Comparison of ENCODE assay signal across 30 cellular contexts in genomic region chr12:70638639-70639349, GRCh38. TPM values are rescaled to one million over a fixed set of nuclear protein-coding genes. Genes with fewer than 3 reads are reported as not detected.
DNase-seq lines count a peak whose midpoint lies in the region; TF ChIP-seq lines count a peak whose summit lies in the region.
"Had no signal": no experiment of that assay in that cellular context is flagged by ENCODE, and none has a peak within 500 bp of the region (broad histone marks: within the 10 kb centered on the region; RNA-seq: fewer than 3 reads in every experiment).

No MANE protein-coding gene starts in this region.

- dilution Hi-C loops in mammary epithelial cell (cut with HindIII; ENCODE audit: low sequenced_read_pairs): no loop called here

- intact Hi-C loops in mammary epithelial cell (cut with micrococcal nuclease): no loop called here
- intact Hi-C loops in Calu3 (cut with micrococcal nuclease; ENCODE audit: unreplicated experiment): no loop called here

- H3K27me3 Mint-ChIP-seq in Calu3 (ENCODE audit: unreplicated experiment): no peaks in the 10 kb centered on the region

- H3K27me3 ChIP-seq in mammary epithelial cell (ENCODE audit: insufficient read depth, low read length): no peaks in the 10 kb centered on the region
- H3K27me3 ChIP-seq in neural cell (ENCODE audit: insufficient read depth, low read depth, low read length): no peaks in the 10 kb centered on the region
- H3K27me3 ChIP-seq: transverse colon had no signal

- H2AFZ ChIP-seq in mammary epithelial cell (ENCODE audit: low read depth, low read length) (no peak overlapping the region), neural cell (ENCODE audit: low read depth, low read length) (no peak overlapping the region)
- H2AFZ ChIP-seq: GM23248 had no signal

- in situ Hi-C loops in mammary epithelial cell (cut with MboI; ENCODE audit: low sequenced_read_pairs in 2 of 2): no loop called here

- H3K4me3 ChIP-seq in mammary epithelial cell (replicated peaks in 1 of 3; ENCODE audit: insufficient read depth in 1 of 3, low read depth in 2 of 3, low read length in 3 of 3) (no peak overlapping the region), neural cell (ENCODE audit: low read length) (no peak overlapping the region)
- H3K4me3 ChIP-seq: GM23248, Peyer's patch, transverse colon had no signal

- peak; percentile 98 for TF ChIP-seq EP300 in neural cell (conservative IDR thresholded peaks at IDR 0.05; ENCODE audit: poor library complexity, severe bottlenecking)

- H3K4me2 ChIP-seq in mammary epithelial cell (ENCODE audit: insufficient read depth, low read depth, low read length) (no peak overlapping the region), neural cell (ENCODE audit: low read length) (no peak overlapping the region)

- H3K9me3 Mint-ChIP-seq in Calu3 (ENCODE audit: low read depth, unreplicated experiment): no peaks in the 10 kb centered on the region
- H3K9me3 Mint-ChIP-seq: activated CD8-positive, alpha-beta T cell treated with anti-CD3 and anti-CD28 coated beads for 36 hours; activated naive CD4-positive, alpha-beta T cell treated with anti-CD3 and anti-CD28 coated beads, Interleukin-2, amount 50 U/mL, for 72 hours; activated T-helper 2 cell treated with anti-CD3 and anti-CD28 coated beads, Interferon-gamma antibody, Interleukin-2, Interleukin-4, amounts not matched to agents 10 μg/mL and 5 μg/mL and 100 μg/mL, durations not matched to agents 14 hours and 24 hours and 36 hours; HFFc6; immature natural killer cell; naive thymus-derived CD8-positive, alpha-beta T cell; stimulated activated naive CD8-positive, alpha-beta T cell treated with anti-CD3 and anti-CD28 coated beads, Interleukin-15, amount 100 ng/mL, for 72 hours; T-helper 1 cell treated with Interleukin-12 subunit alpha and Interleukin-12 subunit beta and Interleukin-4 antibody, amounts not matched to agents 30 μg/mL and 1 μg/mL, for 36 hours had no signal

- no peak for TF ChIP-seq RAD21 in neural cell (conservative IDR thresholded peaks at IDR 0.05)

- peaks cover 26% of the 10 kb centered on the region for H3K4me1 Mint-ChIP-seq in Calu3 (ENCODE audit: low read depth, unreplicated experiment)
- H3K4me1 Mint-ChIP-seq: naive thymus-derived CD8-positive, alpha-beta T cell; stimulated activated naive CD8-positive, alpha-beta T cell treated with anti-CD3 and anti-CD28 coated beads, Interleukin-15, amount 100 ng/mL, for 72 hours had no signal

- H3K79me2 ChIP-seq in mammary epithelial cell (ENCODE audit: insufficient read depth, low read length) (no peaks in the 10 kb centered on the region), neural cell (replicated peaks; ENCODE audit: insufficient read depth, low read length) (no peaks in the 10 kb centered on the region)

- no TSS peak for BruUV-seq in mammary epithelial cell (replicated peaks; lab: Mats Ljungman, UMichigan)
- BruUV-seq in Calu3 (replicated peaks; lab: Mats Ljungman, UMichigan): no TSS peak

- no peak overlapping the region for H3K27ac Mint-ChIP-seq in Calu3 (ENCODE audit: unreplicated experiment)
- H3K27ac Mint-ChIP-seq: activated CD8-positive, alpha-beta T cell treated with anti-CD3 and anti-CD28 coated beads for 36 hours; activated naive CD4-positive, alpha-beta T cell treated with anti-CD3 and anti-CD28 coated beads, Interleukin-2, amount 50 U/mL, for 72 hours; activated T-helper 2 cell treated with anti-CD3 and anti-CD28 coated beads, Interferon-gamma antibody, Interleukin-2, Interleukin-4, amounts not matched to agents 10 μg/mL and 5 μg/mL and 100 μg/mL, durations not matched to agents 14 hours and 24 hours and 36 hours; HFFc6; immature natural killer cell; naive thymus-derived CD8-positive, alpha-beta T cell; stimulated activated naive CD8-positive, alpha-beta T cell treated with anti-CD3 and anti-CD28 coated beads, Interleukin-15, amount 100 ng/mL, for 72 hours; T-helper 1 cell treated with Interleukin-12 subunit alpha and Interleukin-12 subunit beta and Interleukin-4 antibody, amounts not matched to agents 30 μg/mL and 1 μg/mL, for 36 hours had no signal

- no peaks in the 10 kb centered on the region for H3K9me2 ChIP-seq in neural cell (ENCODE audit: insufficient read depth, low read length)

- TF ChIP-seq CTCF in mammary epithelial cell (conservative IDR thresholded peaks at IDR 0.05 in 1 of 2, IDR thresholded peaks at IDR 0.05 in 1 of 2; ENCODE audit: extremely low read depth in 1 of 2, insufficient read depth in 1 of 2, low read depth in 1 of 2, low read length in 2 of 2) (no peak), neural cell (IDR thresholded peaks at IDR 0.05; ENCODE audit: poor library complexity, severe bottlenecking) (no peak), Calu3 (IDR thresholded peaks at IDR 0.05; ENCODE audit: unreplicated experiment) (no peak)

- WGBS in mammary epithelial cell (ENCODE audit: low coverage, missing lambda C conversion rate): 80% methylated on average over 1 of the region's 1 CpG

- H3K4me1 ChIP-seq in mammary epithelial cell (ENCODE audit: insufficient read depth, low read length): peaks cover 4% of the 10 kb centered on the region
- H3K4me1 ChIP-seq: Peyer's patch, transverse colon had no signal

- H4K20me1 ChIP-seq in mammary epithelial cell (ENCODE audit: insufficient read depth, low read length) (no peaks in the 10 kb centered on the region), neural cell (ENCODE audit: insufficient read depth) (no peaks in the 10 kb centered on the region)

- no peaks in the 10 kb centered on the region for H3F3A ChIP-seq in neural cell (ENCODE audit: insufficient read depth, low read length, poor library complexity, severe bottlenecking)

- H3K27ac ChIP-seq in mammary epithelial cell (ENCODE audit: insufficient read depth, low read depth, low read length) (no peak overlapping the region), neural cell (ENCODE audit: low read length) (no peak overlapping the region)
- H3K27ac ChIP-seq: GM23248, HL-60, Peyer's patch, transverse colon had no signal

- H3K4me3 Mint-ChIP-seq in Calu3 (ENCODE audit: low read depth, unreplicated experiment): no peak overlapping the region
- H3K4me3 Mint-ChIP-seq: activated CD8-positive, alpha-beta T cell treated with anti-CD3 and anti-CD28 coated beads for 36 hours; HFFc6; immature natural killer cell; naive thymus-derived CD8-positive, alpha-beta T cell; stimulated activated naive CD8-positive, alpha-beta T cell treated with anti-CD3 and anti-CD28 coated beads, Interleukin-15, amount 100 ng/mL, for 72 hours; T-helper 1 cell treated with Interleukin-12 subunit alpha and Interleukin-12 subunit beta and Interleukin-4 antibody, amounts not matched to agents 30 μg/mL and 1 μg/mL, for 36 hours had no signal

- peaks cover 39% of the 10 kb centered on the region for H3K36me3 Mint-ChIP-seq in Calu3 (ENCODE audit: insufficient read depth, unreplicated experiment)
- H3K36me3 Mint-ChIP-seq: activated naive CD4-positive, alpha-beta T cell treated with anti-CD3 and anti-CD28 coated beads, Interleukin-2, amount 50 U/mL, for 72 hours; naive thymus-derived CD8-positive, alpha-beta T cell had no signal

- H3K9ac ChIP-seq in mammary epithelial cell (ENCODE audit: insufficient read depth, low read length) (no peak overlapping the region), neural cell (ENCODE audit: low read length) (no peak overlapping the region)
- H3K9ac ChIP-seq: GM23248 had no signal

- H3K9me3 ChIP-seq in mammary epithelial cell (replicated peaks; ENCODE audit: insufficient read depth, low read length) (no peaks in the 10 kb centered on the region), neural cell (ENCODE audit: low read length) (no peaks in the 10 kb centered on the region)
- H3K9me3 ChIP-seq: Peyer's patch, transverse colon had no signal

- CTCF ChIA-PET in mammary epithelial cell (lab: Charles Lee; ENCODE audit: low non-redundant PET): no interaction called here
- CTCF ChIA-PET in Calu3 (lab: Charles Lee): no interaction called here

- H3K36me3 ChIP-seq in mammary epithelial cell (ENCODE audit: insufficient read depth, low read length): no peaks in the 10 kb centered on the region
- H3K36me3 ChIP-seq in neural cell (ENCODE audit: insufficient read depth, low read length): no peaks in the 10 kb centered on the region
- H3K36me3 ChIP-seq: Peyer's patch, transverse colon had no signal

- peak; percentile 40 for DNase-seq in ELR (ENCODE audit: low read depth)
- DNase-seq in RKO (ENCODE audit: low spot score): peak; percentile 51
- peak; percentile 45 for DNase-seq in mammary epithelial cell
- DNase-seq in NCI-H1092 (lab: John Stamatoyannopoulos, UW): no peak
- no peak for DNase-seq in Calu3
- no peak for DNase-seq in SKM-1 (lab: John Stamatoyannopoulos, UW; ENCODE audit: unreplicated experiment)
- DNase-seq: activated CD8-positive, alpha-beta T cell treated with anti-CD3 and anti-CD28 coated beads for 36 hours; anterior cingulate cortex; C1 segment of cervical spinal cord; COR-L47; cortex of kidney; HFFc6; hypothalamus; immature natural killer cell; IMR-90; left ventricle myocardium superior; midbrain; naive thymus-derived CD8-positive, alpha-beta T cell; NCI-H1105; NCI-H1930; NCI-H526 treated with DMSO at 0.1 percent for 48 hours; Peyer's patch; stimulated activated naive CD8-positive, alpha-beta T cell treated with anti-CD3 and anti-CD28 coated beads, Interleukin-15, amount 100 ng/mL, for 72 hours; transverse colon had no signal

TF ChIP-seq in neural cell, 6 proteins besides CTCF, POLR2A, EP300 and RAD21:
- no peak for TF ChIP-seq EZH2 (IDR thresholded peaks at IDR 0.05; ENCODE audit: borderline replicate concordance, insufficient read depth, low read length, poor library complexity, severe bottlenecking)
- TF ChIP-seq POLR2AphosphoS5 (IDR thresholded peaks at IDR 0.05): peak; percentile 95
TF ChIP-seq in neural cell: peak in this region for 1.

RNA-seq across cellular contexts. Expression of gene PTPRB, which starts 1.6 kb away (rescaled TPM):
- total RNA-seq in mammary epithelial cell: under 1 TPM; 0.05 to 0.17 TPM
- polyA plus RNA-seq in mammary epithelial cell: 0.22 TPM
- polyA minus RNA-seq in mammary epithelial cell: 0.98 TPM
- 0.26 and 0.32 TPM in 2 replicates for polyA plus RNA-seq in neural cell
- polyA minus RNA-seq in neural cell: 0.24 and 0.93 TPM in 2 replicates
- total RNA-seq in Calu3 (2022): 43.2 and 44.5 TPM in 2 replicates
- total RNA-seq: activated CD8-positive, alpha-beta T cell treated with anti-CD3 and anti-CD28 coated beads for 36 hours; activated naive CD4-positive, alpha-beta T cell treated with anti-CD3 and anti-CD28 coated beads, Interleukin-2, amount 50 U/mL, for 72 hours; activated T-helper 2 cell treated with anti-CD3 and anti-CD28 coated beads, Interferon-gamma antibody, Interleukin-2, Interleukin-4, amounts not matched to agents 10 μg/mL and 5 μg/mL and 100 μg/mL, durations not matched to agents 14 hours and 24 hours and 36 hours; naive thymus-derived CD8-positive, alpha-beta T cell had no signal
- polyA plus RNA-seq: naive thymus-derived CD8-positive, alpha-beta T cell had no signal

Comparison
In these comparisons a context has a peak if more than half of its experiments do, and no peak if none do; other contexts are left out.
1. DNase-seq: peak in ELR (single experiment), RKO (single experiment) and mammary epithelial cell (single experiment); none in NCI-H1092 (single experiment), Calu3 (single experiment) and SKM-1 (single experiment).
2. RNA of gene PTPRB, which starts 1.6 kb away (total RNA-seq): 43.2 to 44.5 TPM in Calu3; 0.05 to 0.17 TPM in mammary epithelial cell; every median in the first group is over 10 times any median in the second.